In the genomic region with DNA sequence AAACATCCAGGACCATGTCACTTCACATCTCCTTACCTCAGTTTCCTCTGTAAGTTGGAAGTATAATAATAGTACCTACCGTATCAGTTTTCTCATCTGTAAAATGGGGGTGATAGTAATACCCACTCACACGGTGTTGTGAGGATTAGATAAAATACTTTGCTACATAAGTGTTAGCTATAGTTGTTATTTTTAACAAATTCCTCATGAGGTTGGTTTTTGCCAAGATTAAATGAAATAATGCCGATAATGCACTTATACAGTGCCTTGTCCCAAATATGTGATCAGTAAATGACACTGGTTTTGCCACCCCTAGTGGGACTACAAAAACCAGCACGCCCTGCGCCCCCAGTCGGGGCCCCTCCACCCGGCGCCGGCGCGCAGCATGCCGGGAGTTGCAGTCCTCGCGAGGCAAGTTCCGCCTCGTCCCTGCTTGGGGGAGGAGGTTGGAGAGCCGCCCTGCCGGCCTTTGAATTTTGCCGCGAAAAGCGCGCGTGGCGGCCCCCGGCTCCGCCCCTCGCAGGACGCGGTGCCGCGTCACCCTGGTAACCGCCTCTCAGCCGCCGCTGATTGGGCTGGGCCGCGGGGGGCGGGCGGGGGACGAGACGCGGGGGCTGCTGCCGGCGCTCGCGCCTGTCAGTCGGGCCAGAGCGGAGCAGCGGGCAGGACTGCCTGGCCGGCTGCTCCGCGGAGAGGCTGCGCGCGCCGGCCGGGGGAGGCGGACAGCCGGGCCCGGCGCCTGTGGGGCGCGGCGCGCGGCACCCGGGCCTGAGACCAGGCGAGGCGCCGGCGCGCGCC, we compare ENCODE assay signal across 8 cellular contexts. TPM values are rescaled to one million over a fixed set of nuclear protein-coding genes. Genes with fewer than 3 reads are reported as not detected.
DNase-seq lines count a peak whose midpoint lies in the region; ATAC-seq and TF ChIP-seq lines count a peak whose summit lies in the region.

Gene FAM222A (plus strand): TSS at position 639 of the 798 bp plus-strand sequence. CDS start 30,322 bp downstream, outside the sequence.

- POLR2A ChIA-PET in OCI-LY7 (lab: Charles Lee): interaction anchor here (0.6 kb wide), 1 partner anchor 40 kb away, joined by 3 read pairs; no protein-coding TSS in a partner anchor

- peak within 1 kb of the TSS; percentile 71 for H3K4me2 ChIP-seq in OCI-LY7 (ENCODE audit: low read length)

- peaks cover 45% of the 10 kb centered on the region for H3K27me3 ChIP-seq in mononuclear cell (ENCODE audit: insufficient read depth, low read length)

- no peaks in the 10 kb centered on the region for H3K36me3 ChIP-seq in OCI-LY7 (ENCODE audit: insufficient read depth, low read length)

- peak; percentile 87 for ATAC-seq in GM21528 (IDR thresholded peaks at IDR 0.05; ENCODE audit: low FRiP score, unreplicated experiment)

- peak within 1 kb of the TSS; percentile 32; the same call in 1 of the 2 replicates for H2AFZ ChIP-seq in OCI-LY7 (ENCODE audit: low read length)

- H3K4me1 ChIP-seq in OCI-LY7 (ENCODE audit: insufficient read depth, low read length, poor library complexity, severe bottlenecking) (peaks cover 13% of the 10 kb centered on the region), mononuclear cell (ENCODE audit: insufficient read depth, low read length) (peaks cover 8% of the 10 kb centered on the region)

- peak; percentile 88 for DNase-seq in DMS 273 treated with DMSO at 0.1 percent for 48 hours (lab: John Stamatoyannopoulos, UW)
- peak; percentile 99 for DNase-seq in HuH-7.5 (ENCODE audit: low spot score)
- DNase-seq in OCI-LY7 (ENCODE audit: low spot score): peak; percentile 97
- peak; percentile 95 for DNase-seq in activated T-cell treated with anti-CD3 and anti-CD28 coated beads for 4 hours
- DNase-seq in epithelial cell of esophagus (ENCODE audit: low read depth): peak; percentile 95
- DNase-seq in stimulated activated CD8-positive, alpha-beta memory T cell treated with anti-CD3 and anti-CD28 coated beads, Interleukin-2, amount 100 ng/mL, for 48 hours (ENCODE audit: low read depth in 2 of 2): peak; percentile 91 to 92

- H3K9me2 ChIP-seq in OCI-LY7 (ENCODE audit: insufficient read depth, low read length): no peaks in the 10 kb centered on the region

- H3K4me3 ChIP-seq in OCI-LY7 (ENCODE audit: low read depth, low read length, poor library complexity, severe bottlenecking) (peak within 1 kb of the TSS; percentile 67), epithelial cell of esophagus (ENCODE audit: low read length) (peak within 1 kb of the TSS; percentile 33), mononuclear cell (ENCODE audit: low read length) (peak within 1 kb of the TSS; percentile 33)

- H3K9me3 ChIP-seq in OCI-LY7 (ENCODE audit: low read length): no peaks in the 10 kb centered on the region
- no peaks in the 10 kb centered on the region for H3K9me3 ChIP-seq in mononuclear cell (ENCODE audit: low read depth, low read length)

- no TSS peak for BruUV-seq in OCI-LY7 (replicated peaks; lab: Mats Ljungman, UMichigan)

- no peak within 1 kb of the TSS for H3K27ac ChIP-seq in OCI-LY7 (ENCODE audit: low read depth, low read length, poor library complexity, severe bottlenecking)

- no peaks in the 10 kb centered on the region for H3K79me2 ChIP-seq in OCI-LY7 (ENCODE audit: insufficient read depth, low read depth, low read length)

- TF ChIP-seq CTCF in OCI-LY7 (conservative IDR thresholded peaks at IDR 0.05; ENCODE audit: low read length) (no peak), epithelial cell of esophagus (IDR thresholded peaks at IDR 0.05; ENCODE audit: insufficient read depth, low read depth, low read length, missing control alignments) (no peak)

- CTCF ChIA-PET in OCI-LY7 (lab: Charles Lee; ENCODE audit: unreplicated experiment): interaction anchor here (0.6 kb wide), 1 partner anchor 128 kb away, joined by 3 read pairs; no protein-coding TSS in a partner anchor

- intact Hi-C loops in OCI-LY7 (cut with micrococcal nuclease; ENCODE audit: unreplicated experiment): no loop called here

- no peaks in the 10 kb centered on the region for H4K20me1 ChIP-seq in OCI-LY7 (ENCODE audit: insufficient read depth, low read length)

RNA-seq across cellular contexts. Expression of gene FAM222A, which starts in this region (rescaled TPM):
- total RNA-seq in OCI-LY7 (2014; rRNA removed; shearing (Covaris generic)): 0.33 and 0.98 TPM in 2 replicates
- 1.8 and 2.4 TPM in 2 replicates for total RNA-seq in OCI-LY7 (2022)
- 1.0 TPM for total RNA-seq in mononuclear cell
